In genomic region chr11:75454987-75455386, GRCh38 we compare ENCODE assay signal across 20 cellular contexts. TPM values are rescaled to one million over a fixed set of nuclear protein-coding genes. Genes with fewer than 3 reads are reported as not detected.
DNase-seq lines count a peak whose midpoint lies in the region; FAIRE-seq and TF ChIP-seq lines count a peak whose summit lies in the region.
"Had no signal": no experiment of that assay in that cellular context is flagged by ENCODE, and none has a peak within 500 bp of the region (broad histone marks: within the 10 kb centered on the region; RNA-seq: fewer than 3 reads in every experiment).

No MANE protein-coding gene starts in this region.

- H4K5ac ChIP-seq in H1 (ENCODE audit: insufficient read length, low read depth, low read length) = no peak overlapping the region

- H2BK5ac ChIP-seq in H1 (ENCODE audit: low read depth, low read length) = no peak overlapping the region

- POLR2A ChIA-PET in H1 (lab: Charles Lee; ENCODE audit: partially characterized antibody) = interaction anchor here (0.8 to 3.0 kb wide), 5 partner anchors 11 to 108 kb away, joined by 3 to 13 read pairs (median 5); partner anchors contain the start of gene GDPD5

- TF ChIP-seq CTCF in H1 (IDR thresholded peaks at IDR 0.05; ENCODE audit: control extremely low read depth in 1 of 3, insufficient read depth in 1 of 3, low read depth in 1 of 3, low read length in 3 of 3) (no peak), thyroid gland (IDR thresholded peaks at IDR 0.05) (no peak)

- TF ChIP-seq POLR2A in H1 (IDR thresholded peaks at IDR 0.05; ENCODE audit: control extremely low read depth in 1 of 2, low read depth in 2 of 2, low read length in 2 of 2) (no peak), thyroid gland (IDR thresholded peaks at IDR 0.05) (no peak), GM12892 (IDR thresholded peaks at IDR 0.05; ENCODE audit: low read depth, low read length) (no peak)

- H3K27me3 Mint-ChIP-seq in T-helper 2 cell treated with Interferon-gamma antibody and Interleukin-4, amounts not matched to agents 5 μg/mL and 100 μg/mL, for 36 hours (ENCODE audit: low read depth) = no peaks in the 10 kb centered on the region

- no peak overlapping the region for H3K27ac ChIP-seq in H1 (ENCODE audit: low read depth, low read length)
- peak overlapping the region in 2 of 3 donors; percentile 46 to 60 for H3K27ac ChIP-seq in thyroid gland

- H3K9me3 ChIP-seq in H1 (ENCODE audit: insufficient read depth in 2 of 2, low read depth in 1 of 2, low read length in 1 of 2) (no peaks in the 10 kb centered on the region), thyroid gland (no peaks in the 10 kb centered on the region)

- H2BK120ac ChIP-seq in H1 (replicated peaks; ENCODE audit: low read depth, low read length) = no peak overlapping the region

- no peak overlapping the region for H2BK20ac ChIP-seq in H1 (ENCODE audit: low read length)

- H3K4me1 ChIP-seq in H1 (replicated peaks in 1 of 4; ENCODE audit: control insufficient read depth in 3 of 4, insufficient read depth in 4 of 4, low read length in 3 of 4) = peaks cover 0 to 6% (median 0%) of the 10 kb centered on the region in 4 experiments; a peak in 3 of 7 replicates
- peaks cover 16 to 24% of the 10 kb centered on the region in 2 donors for H3K4me1 ChIP-seq in thyroid gland

- no peak overlapping the region for H2BK15ac ChIP-seq in H1 (ENCODE audit: low read length)

- no peaks in the 10 kb centered on the region for H4K20me1 ChIP-seq in H1 (replicated peaks in 1 of 2; ENCODE audit: control insufficient read depth in 1 of 2, insufficient read depth in 2 of 2, low read length in 2 of 2)

- H2AK5ac ChIP-seq in H1 (ENCODE audit: low read depth, low read length) = no peak overlapping the region

- H3K23me2 ChIP-seq in H1 (ENCODE audit: low read depth, low read length) = 0 out of 2 replicates have a peak, but pooled peaks cover 2% of the 10 kb centered on the region

- H2BK12ac ChIP-seq in H1 (ENCODE audit: low read depth, low read length) = no peak overlapping the region

- no peak overlapping the region for H3K14ac ChIP-seq in H1 (ENCODE audit: insufficient read length)

- no peaks in the 10 kb centered on the region for H3K36me3 ChIP-seq in H1 (ENCODE audit: control insufficient read depth in 2 of 4, insufficient read depth in 4 of 4, low read length in 3 of 4)
- no peaks in the 10 kb centered on the region for H3K36me3 ChIP-seq in thyroid gland

- TF ChIP-seq RAD21 in H1 (IDR thresholded peaks at IDR 0.05 in 1 of 2, conservative IDR thresholded peaks at IDR 0.05 in 1 of 2; ENCODE audit: low read depth in 2 of 2, low read length in 2 of 2) = no peak

- no peak overlapping the region for H3K9ac ChIP-seq in H1 (replicated peaks in 1 of 4; ENCODE audit: extremely low read depth in 1 of 4, low read depth in 3 of 4, low read length in 3 of 4)

- no peak overlapping the region for H4K8ac ChIP-seq in H1 (ENCODE audit: extremely low read depth, insufficient read depth, low read length)

- H3K4me3 ChIP-seq in H1 (ENCODE audit: extremely low read depth in 1 of 4, insufficient read depth in 2 of 4, low read depth in 3 of 4, low read length in 4 of 4) = no peak overlapping the region
- H3K4me3 ChIP-seq in thyroid gland (replicated peaks in 1 of 3) = no peak overlapping the region

- no peak overlapping the region for H3K4me3 Mint-ChIP-seq in T-helper 2 cell treated with Interferon-gamma antibody and Interleukin-4, amounts not matched to agents 5 μg/mL and 100 μg/mL, for 36 hours

- FAIRE-seq in H1 (lab: Jason Lieb, UNC) (no peak), GM12892 (lab: Jason Lieb, UNC) (no peak)
- FAIRE-seq: A204.1, GM18507, RCC 7860 had no signal

- no peak for TF ChIP-seq EP300 in H1 (IDR thresholded peaks at IDR 0.05; ENCODE audit: borderline replicate concordance in 1 of 2, low read depth in 2 of 2, low read length in 2 of 2)

- intact Hi-C loops in thyroid gland (cut with DNase I) = no loop called here

- H3K79me2 ChIP-seq in H1 (ENCODE audit: control insufficient read depth in 1 of 2, insufficient read depth in 2 of 2, low read length in 2 of 2) = no peaks in the 10 kb centered on the region

- H4K91ac ChIP-seq in H1 (replicated peaks; ENCODE audit: insufficient read length, low read length) = no peak overlapping the region

- peak overlapping the region; percentile 36 for H3K27ac Mint-ChIP-seq in T-helper 2 cell treated with Interferon-gamma antibody and Interleukin-4, amounts not matched to agents 5 μg/mL and 100 μg/mL, for 36 hours
- H3K27ac Mint-ChIP-seq: HFFc6 had no signal

- H3K4me1 Mint-ChIP-seq in T-helper 2 cell treated with Interferon-gamma antibody and Interleukin-4, amounts not matched to agents 5 μg/mL and 100 μg/mL, for 36 hours (ENCODE audit: low read depth) = no peaks in the 10 kb centered on the region

- no peak for DNase-seq in T-helper 2 cell treated with Interferon-gamma antibody and Interleukin-4, amounts not matched to agents 5 μg/mL and 100 μg/mL, for 36 hours (ENCODE audit: low spot score)
- no peak for DNase-seq in T-helper 2 cell
- DNase-seq in NCI-H345 (lab: John Stamatoyannopoulos, UW) = peak; percentile 62
- DNase-seq in H1 (ENCODE audit: low read depth in 1 of 2, low spot score in 2 of 2) = no peak
- DNase-seq in thyroid gland = peak; percentile 85
- no peak for DNase-seq in NCI-H226
- DNase-seq in SW 1271 (lab: John Stamatoyannopoulos, UW) = no peak
- no peak for DNase-seq in GM12892 (ENCODE audit: insufficient read length)
- DNase-seq: DMS153, GOT3, KBM-7, NCI-H1048, NCI-H2081, NCI-H2227 treated with DMSO at 0.1 percent for 48 hours, NCI-H774, SHP77 treated with DMSO at 0.1 percent for 48 hours had no signal

- H3K4ac ChIP-seq in H1 (replicated peaks; ENCODE audit: insufficient read length, low read depth, low read length) = no peak overlapping the region

- H3K79me1 ChIP-seq in H1 (ENCODE audit: low read depth, low read length) = no peaks in the 10 kb centered on the region

- no peaks in the 10 kb centered on the region for H3K36me3 Mint-ChIP-seq in T-helper 2 cell treated with Interferon-gamma antibody and Interleukin-4, amounts not matched to agents 5 μg/mL and 100 μg/mL, for 36 hours (ENCODE audit: low read depth)

- H2AFZ ChIP-seq in H1 (ENCODE audit: low read length) = no peak overlapping the region

- H3K18ac ChIP-seq in H1 (ENCODE audit: extremely low read depth, low read length) = no peak overlapping the region; the same call in 1 of the 2 replicates

- no peaks in the 10 kb centered on the region for H3K9me3 Mint-ChIP-seq in T-helper 2 cell treated with Interferon-gamma antibody and Interleukin-4, amounts not matched to agents 5 μg/mL and 100 μg/mL, for 36 hours
- H3K9me3 Mint-ChIP-seq: HFFc6 had no signal

- no peak overlapping the region for H3K23ac ChIP-seq in H1 (ENCODE audit: insufficient read length)

- WGBS in H1 (ENCODE audit: extremely low coverage in 1 of 2, insufficient coverage in 1 of 2, insufficient read length in 1 of 2, insufficient replicate concordance in 2 of 2, low coverage in 1 of 2, low lambda C conversion rate in 2 of 2, missing lambda C conversion rate in 1 of 2), 2 experiments = 90% methylated on average over 5 of the region's 5 CpGs; no CpG with 5 or more reads in 1 of the 2 experiments
- WGBS in thyroid gland, 2 donors = 45 to 60% methylated on average over 3 to 4 of the region's 5 CpGs

- H3K56ac ChIP-seq in H1 (replicated peaks; ENCODE audit: insufficient read length, low read depth, low read length) = no peak overlapping the region

- CTCF ChIA-PET in H1 (lab: Charles Lee; ENCODE audit: partially characterized antibody) = interaction anchor here (0.9 to 31.5 kb wide), 11 partner anchors 10 to 347 kb away, joined by 3 to 603 read pairs (median 3); partner anchors contain the start of gene GDPD5

- no peaks in the 10 kb centered on the region; a peak in 1 of 7 replicates for H3K27me3 ChIP-seq in H1 (replicated peaks in 1 of 4; ENCODE audit: control insufficient read depth in 3 of 4, extremely low read depth in 1 of 4, insufficient read depth in 3 of 4, low read length in 3 of 4)
- no peaks in the 10 kb centered on the region for H3K27me3 ChIP-seq in thyroid gland

- H3K4me2 ChIP-seq in H1 (ENCODE audit: insufficient read depth in 1 of 2, low read depth in 2 of 2, low read length in 2 of 2) = no peak overlapping the region

TF ChIP-seq in H1, 55 proteins besides CTCF, POLR2A, EP300 and RAD21 (continues in another document):
- TF ChIP-seq ATF2 (IDR thresholded peaks at IDR 0.05; ENCODE audit: low read length) = no peak

RNA-seq across cellular contexts. Expression of gene KLHL35, which starts 22.0 kb away (rescaled TPM):
- 0.35 and 0.40 TPM in 2 replicates for total RNA-seq in H1 (2021; fragmentation: NEBNext Ultra II Directional; extraction: Animal tissue kit (Norgen Biotek cat#: 25700))
- 0.41 and 0.64 TPM in 2 replicates for polyA plus RNA-seq in H1 (2011; rRNA removed)
- polyA plus RNA-seq in H1 (2011; cell fraction: cytosol; rRNA removed) = 0.50 TPM
- 0.40 TPM for polyA plus RNA-seq in H1 (2011; cell fraction: nucleus; rRNA removed)
- polyA plus RNA-seq in H1 (2012, experiment 1 of 2) = 0.24 to 0.70 TPM (median 0.66 TPM) in 3 of 4 replicates, not detected in the other
- polyA plus RNA-seq in H1 (2012, experiment 2 of 2) = 0.24 TPM
- 0.32 TPM for polyA plus RNA-seq in H1 (2013, experiment 1 of 2)
- polyA plus RNA-seq in H1 (2013, experiment 2 of 2) = 0.31 TPM
- polyA minus RNA-seq in H1 (2011; rRNA and poly(A)+ RNA removed) = 0.10 TPM in 1 of 2 replicates, not detected in the other
- 1.0 TPM for polyA minus RNA-seq in H1 (2011; cell fraction: cytosol; rRNA and poly(A)+ RNA removed)
- not detected for polyA minus RNA-seq in H1 (2011; cell fraction: nucleus; rRNA and poly(A)+ RNA removed)
- total RNA-seq in thyroid gland = 1 to 10 TPM; 1.1 to 3.6 (median 1.9) TPM
- 0.87 TPM for polyA plus RNA-seq in GM12892 (2012; ENCODE audit: missing spikeins)
- total RNA-seq: HFFc6 had no signal

RNA-seq across cellular contexts. Expression of gene RPS3, which starts 55.7 kb away (rescaled TPM):
- total RNA-seq in H1 (2021; fragmentation: NEBNext Ultra II Directional; extraction: Animal tissue kit (Norgen Biotek cat#: 25700)) = 3,813 and 3,882 TPM in 2 replicates
- polyA plus RNA-seq in H1 (2011; rRNA removed) = 4,194 and 5,088 TPM in 2 replicates
- polyA plus RNA-seq in H1 (2011; cell fraction: cytosol; rRNA removed) = 5,780 TPM
- 3,386 TPM for polyA plus RNA-seq in H1 (2011; cell fraction: nucleus; rRNA removed)
- 4,233 to 5,711 TPM (median 5,025 TPM) in 4 replicates for polyA plus RNA-seq in H1 (2012, experiment 1 of 2)
- 24,266 TPM for polyA plus RNA-seq in H1 (2012, experiment 2 of 2)
- polyA plus RNA-seq in H1 (2013, experiment 1 of 2) = 5,747 TPM
- polyA plus RNA-seq in H1 (2013, experiment 2 of 2) = 5,667 TPM
- 985 and 1,133 TPM in 2 replicates for polyA minus RNA-seq in H1 (2011; rRNA and poly(A)+ RNA removed)
- 694 TPM for polyA minus RNA-seq in H1 (2011; cell fraction: cytosol; rRNA and poly(A)+ RNA removed)
- polyA minus RNA-seq in H1 (2011; cell fraction: nucleus; rRNA and poly(A)+ RNA removed) = 657 TPM
- total RNA-seq in thyroid gland = 1,000 to 10,000 TPM; 1,039 to 1,811 (median 1,104) TPM
- 7,421 TPM for polyA plus RNA-seq in GM12892 (2012; ENCODE audit: missing spikeins)

Comparison
In these comparisons a context has a peak if more than half of its experiments do, and no peak if none do; other contexts are left out.
1. DNase-seq: peak in NCI-H345 (single experiment) and thyroid gland (2 of 2); none in T-helper 2 cell treated with Interferon-gamma antibody and Interleukin-4, amounts not matched to agents 5 μg/mL and 100 μg/mL, for 36 hours (single experiment), T-helper 2 cell (0 of 5), H1 (0 of 2), NCI-H226 (single experiment), SW 1271 (0 of 2) and GM12892 (single experiment).